ENCODE assay signal across 22 cellular contexts in genomic region chr4:169418846-169419245, GRCh38.
"Had no signal": no experiment of that assay in that cellular context is flagged by ENCODE, and none has a peak within 500 bp of the region (broad histone marks: within the 10 kb centered on the region; RNA-seq: fewer than 3 reads in every experiment).

No MANE protein-coding gene starts in this region.

- H3K27ac ChIP-seq: heart left ventricle, parathyroid adenoma, prostate gland, right lobe of liver, testis, tibial nerve, upper lobe of right lung, vagina had no signal

- H3K9ac ChIP-seq: parathyroid adenoma had no signal

- H2AFZ ChIP-seq: parathyroid adenoma had no signal

- H3K4me3 Mint-ChIP-seq: endodermal cell; naive thymus-derived CD4-positive, alpha-beta T cell; nephron progenitor cell; stimulated activated naive B cell treated with anti-CD40 and anti-IgM and Interleukin-4, amounts not matched to agents 10 μg/mL and 1 μg/mL and 100 μg/mL, for 72 hours; stimulated activated naive CD8-positive, alpha-beta T cell treated with anti-CD3 and anti-CD28 coated beads, Interleukin-15, amount 100 ng/mL, for 72 hours had no signal

- H3K36me3 ChIP-seq: prostate gland, right lobe of liver had no signal

- H3K4me3 ChIP-seq: heart left ventricle, prostate gland, right lobe of liver, testis, tibial nerve, upper lobe of right lung, vagina had no signal

- H3K9me3 Mint-ChIP-seq: endodermal cell; nephron progenitor cell; stimulated activated naive B cell treated with anti-CD40 and anti-IgM and Interleukin-4, amounts not matched to agents 10 μg/mL and 1 μg/mL and 100 μg/mL, for 72 hours; stimulated activated naive CD8-positive, alpha-beta T cell treated with anti-CD3 and anti-CD28 coated beads, Interleukin-15, amount 100 ng/mL, for 72 hours had no signal

- H3K27me3 ChIP-seq: heart left ventricle, right lobe of liver, testis, tibial nerve, upper lobe of right lung, vagina had no signal

- DNase-seq: effector CD4-positive, alpha-beta T cell; endodermal cell; erythroblast; heart left ventricle; hippocampal formation; left colon; left ventricle myocardium superior; naive thymus-derived CD4-positive, alpha-beta T cell; nephron progenitor cell; retina; right lobe of liver; stimulated activated CD4-positive, alpha-beta T cell treated with anti-CD3 and anti-CD28 coated beads, Interleukin-15, amount 100 ng/mL, for 24 hours; stimulated activated CD4-positive, alpha-beta T cell treated with anti-CD3 and anti-CD28 coated beads, Interleukin-1b, Interleukin-23, amount 100 ng/mL, for 48 hours; stimulated activated CD4-positive, alpha-beta T cell treated with anti-CD3 and anti-CD28 coated beads, Interleukin-4, amount 100 ng/mL, for 4 hours; stimulated activated naive B cell treated with anti-CD40 and anti-IgM and Interleukin-4, amounts not matched to agents 10 μg/mL and 1 μg/mL and 100 μg/mL, for 72 hours; stimulated activated naive CD8-positive, alpha-beta T cell treated with anti-CD3 and anti-CD28 coated beads, Interleukin-15, amount 100 ng/mL, for 72 hours; testis; upper lobe of right lung had no signal

- H3K4me1 Mint-ChIP-seq: stimulated activated naive B cell treated with anti-CD40 and anti-IgM and Interleukin-4, amounts not matched to agents 10 μg/mL and 1 μg/mL and 100 μg/mL, for 72 hours had no signal

- H3K27ac Mint-ChIP-seq: endodermal cell; nephron progenitor cell; stimulated activated naive B cell treated with anti-CD40 and anti-IgM and Interleukin-4, amounts not matched to agents 10 μg/mL and 1 μg/mL and 100 μg/mL, for 72 hours; stimulated activated naive CD8-positive, alpha-beta T cell treated with anti-CD3 and anti-CD28 coated beads, Interleukin-15, amount 100 ng/mL, for 72 hours had no signal

- H3K27me3 Mint-ChIP-seq: naive thymus-derived CD4-positive, alpha-beta T cell; stimulated activated naive B cell treated with anti-CD40 and anti-IgM and Interleukin-4, amounts not matched to agents 10 μg/mL and 1 μg/mL and 100 μg/mL, for 72 hours; stimulated activated naive CD8-positive, alpha-beta T cell treated with anti-CD3 and anti-CD28 coated beads, Interleukin-15, amount 100 ng/mL, for 72 hours had no signal

- H3K4me1 ChIP-seq: heart left ventricle, parathyroid adenoma, prostate gland, testis, tibial nerve, upper lobe of right lung, vagina had no signal

- H3K9me3 ChIP-seq: heart left ventricle, prostate gland, right lobe of liver, testis, tibial nerve, upper lobe of right lung, vagina had no signal
